In the genomic region with DNA sequence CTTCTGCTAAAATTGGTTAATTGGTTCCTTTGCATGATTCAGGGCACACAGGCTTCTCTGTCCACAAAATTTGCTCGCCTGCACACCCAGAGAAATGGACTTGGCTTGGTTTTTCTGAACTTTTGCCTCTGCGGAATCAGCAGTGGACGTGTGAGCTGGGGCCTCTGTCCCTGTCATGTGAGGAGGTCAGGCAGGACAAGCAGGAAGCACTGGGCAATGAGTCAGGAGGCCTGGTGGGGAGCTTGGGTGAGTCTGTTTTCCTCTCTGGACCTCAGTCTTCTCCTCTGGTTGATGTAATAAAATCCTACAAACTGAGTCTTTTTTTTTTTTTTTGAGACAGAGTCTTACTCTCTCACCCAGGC, we compare ENCODE assay signal across 11 cellular contexts. TPM values are rescaled to one million over a fixed set of nuclear protein-coding genes. Genes with fewer than 3 reads are reported as not detected.
DNase-seq lines count a peak whose midpoint lies in the region; FAIRE-seq and TF ChIP-seq lines count a peak whose summit lies in the region.
"Had no signal": no experiment of that assay in that cellular context is flagged by ENCODE, and none has a peak within 500 bp of the region (broad histone marks: within the 10 kb centered on the region; RNA-seq: fewer than 3 reads in every experiment).

No MANE protein-coding gene starts in this region.

- H3K27ac Mint-ChIP-seq in activated CD4-positive, alpha-beta memory T cell treated with anti-CD3 and anti-CD28 coated beads, Interleukin-2, amount 10 ng/mL, durations not matched to agents 7 days and 5 days = no peak overlapping the region
- H3K27ac Mint-ChIP-seq: activated naive CD8-positive, alpha-beta T cell treated with anti-CD3 and anti-CD28 coated beads for 36 hours had no signal

- POLR2A ChIA-PET in activated CD4-positive, alpha-beta memory T cell treated with anti-CD3 and anti-CD28 coated beads, Interleukin-2, amount 10 ng/mL, durations not matched to agents 7 days and 5 days (lab: Charles Lee) = interaction anchor here (0.6 kb wide), 1 partner anchor 535 kb away, joined by 3 read pairs; no protein-coding TSS in a partner anchor

- H3K9ac ChIP-seq in kidney (ENCODE audit: low read length in 2 of 2) = no peak overlapping the region

- in situ Hi-C loops in brain microvascular endothelial cell (cut with HindIII; ENCODE audit: low pct_ligation_motif_present, low sequenced_read_pairs) = no loop called here

- H3K4me3 ChIP-seq in brain microvascular endothelial cell (ENCODE audit: low read depth, low read length) (no peak overlapping the region), kidney (ENCODE audit: low read length in 2 of 2) (no peak overlapping the region)

- no peaks in the 10 kb centered on the region for H3K27me3 ChIP-seq in brain microvascular endothelial cell (replicated peaks)

- H3K4me1 ChIP-seq in kidney (ENCODE audit: control insufficient read depth in 1 of 2, insufficient read depth in 1 of 2, low read depth in 1 of 2, low read length in 2 of 2) = peaks cover 14 to 19% of the 10 kb centered on the region in 2 donors

- FAIRE-seq in H54 (lab: Jason Lieb, UNC) = no peak
- no peak for FAIRE-seq in kidney (lab: Jason Lieb, UNC)
- FAIRE-seq: GM18507 had no signal

- H3K4me1 Mint-ChIP-seq in activated CD4-positive, alpha-beta memory T cell treated with anti-CD3 and anti-CD28 coated beads, Interleukin-2, amount 10 ng/mL, durations not matched to agents 7 days and 5 days = peaks cover 3% of the 10 kb centered on the region
- H3K4me1 Mint-ChIP-seq: activated naive CD8-positive, alpha-beta T cell treated with anti-CD3 and anti-CD28 coated beads for 36 hours had no signal

- no peak for TF ChIP-seq CTCF in brain microvascular endothelial cell (IDR thresholded peaks at IDR 0.05; ENCODE audit: low read depth, low read length, missing control alignments)
- no peak for TF ChIP-seq CTCF in kidney (IDR thresholded peaks at IDR 0.05; ENCODE audit: borderline replicate concordance, extremely low read depth, insufficient read depth)

- H3K36me3 Mint-ChIP-seq in activated CD4-positive, alpha-beta memory T cell treated with anti-CD3 and anti-CD28 coated beads, Interleukin-2, amount 10 ng/mL, durations not matched to agents 7 days and 5 days (ENCODE audit: low read depth) = no peaks in the 10 kb centered on the region
- H3K36me3 Mint-ChIP-seq: activated naive CD8-positive, alpha-beta T cell treated with anti-CD3 and anti-CD28 coated beads for 36 hours had no signal

- H3K27me3 Mint-ChIP-seq in activated CD4-positive, alpha-beta memory T cell treated with anti-CD3 and anti-CD28 coated beads, Interleukin-2, amount 10 ng/mL, durations not matched to agents 7 days and 5 days = peaks cover 6% of the 10 kb centered on the region

- peak overlapping the region; percentile 87 for H3K27ac ChIP-seq in brain microvascular endothelial cell
- peak overlapping the region; percentile 82 to 84 for H3K27ac ChIP-seq in kidney (ENCODE audit: low read depth in 2 of 2, low read length in 2 of 2)
- H3K27ac ChIP-seq in caudate nucleus (ENCODE audit: low read depth, low read length) = no peak overlapping the region

- H3K4me3 Mint-ChIP-seq in activated CD4-positive, alpha-beta memory T cell treated with anti-CD3 and anti-CD28 coated beads, Interleukin-2, amount 10 ng/mL, durations not matched to agents 7 days and 5 days = no peak overlapping the region
- H3K4me3 Mint-ChIP-seq: activated naive CD8-positive, alpha-beta T cell treated with anti-CD3 and anti-CD28 coated beads for 36 hours had no signal

- DNase-seq in H54 (ENCODE audit: insufficient read length, low spot score) = peak; percentile 68
- peak; percentile 81 for DNase-seq in brain microvascular endothelial cell
- DNase-seq in kidney = peak; percentile 88
- DNase-seq in smooth muscle cell of the brain vasculature (ENCODE audit: low read depth, low spot score) = peak; percentile 46
- no peak for DNase-seq in amniotic stem cell (lab: John Stamatoyannopoulos, UW)
- no peak for DNase-seq in activated CD4-positive, alpha-beta memory T cell treated with anti-CD3 and anti-CD28 coated beads, Interleukin-2, amount 10 ng/mL, durations not matched to agents 7 days and 5 days
- no peak for DNase-seq in caudate nucleus (lab: John Stamatoyannopoulos, UW)
- DNase-seq in NOMO-1 treated with dmso at 0.1 percent for 144 hours (lab: John Stamatoyannopoulos, UW; ENCODE audit: unreplicated experiment) = no peak
- DNase-seq: activated naive CD8-positive, alpha-beta T cell treated with anti-CD3 and anti-CD28 coated beads for 36 hours; RPMI8226 had no signal

- no peak for TF ChIP-seq POLR2A in H54 (IDR thresholded peaks at IDR 0.05; ENCODE audit: low read depth, low read length)

- no peaks in the 10 kb centered on the region for H3K9me3 ChIP-seq in kidney (ENCODE audit: control insufficient read depth in 1 of 2, low read length in 2 of 2)

- intact Hi-C loops in kidney (cut with DNase I) = no loop called here

- no peaks in the 10 kb centered on the region for H3K9me3 Mint-ChIP-seq in activated CD4-positive, alpha-beta memory T cell treated with anti-CD3 and anti-CD28 coated beads, Interleukin-2, amount 10 ng/mL, durations not matched to agents 7 days and 5 days

- CTCF ChIA-PET in activated CD4-positive, alpha-beta memory T cell treated with anti-CD3 and anti-CD28 coated beads, Interleukin-2, amount 10 ng/mL, durations not matched to agents 7 days and 5 days (lab: Charles Lee) = interaction anchor here (0.7 to 1.0 kb wide), 2 partner anchors 14 to 16 kb away, joined by 3 read pairs; no protein-coding TSS in a partner anchor

- no peaks in the 10 kb centered on the region for H3K36me3 ChIP-seq in brain microvascular endothelial cell (replicated peaks)
- no peaks in the 10 kb centered on the region for H3K36me3 ChIP-seq in kidney (ENCODE audit: control insufficient read depth in 1 of 2, insufficient read depth in 2 of 2, low read length in 2 of 2)

RNA-seq across cellular contexts. Expression of gene CELSR1, which starts 10.4 kb away (rescaled TPM):
- total RNA-seq in kidney = 49.9 TPM
- 15.7 TPM for polyA plus RNA-seq in kidney (ENCODE audit: insufficient read depth, low read depth, low replicate concordance)
- under 1 TPM; 0.10 to 0.13 TPM for total RNA-seq in activated CD4-positive, alpha-beta memory T cell treated with anti-CD3 and anti-CD28 coated beads, Interleukin-2, amount 10 ng/mL, durations not matched to agents 7 days and 5 days

Comparison
In these comparisons a context has a peak if more than half of its experiments do, and no peak if none do; other contexts are left out.
1. DNase-seq: peak in H54 (single experiment), brain microvascular endothelial cell (single experiment), kidney (single experiment) and smooth muscle cell of the brain vasculature (single experiment); none in amniotic stem cell (single experiment), activated CD4-positive, alpha-beta memory T cell treated with anti-CD3 and anti-CD28 coated beads, Interleukin-2, amount 10 ng/mL, durations not matched to agents 7 days and 5 days (single experiment), caudate nucleus (0 of 61) and NOMO-1 treated with dmso at 0.1 percent for 144 hours (single experiment).
2. RNA of gene CELSR1, which starts 10.4 kb away (total RNA-seq): 49.9 TPM in kidney (single experiment); 0.10 to 0.13 TPM in activated CD4-positive, alpha-beta memory T cell treated with anti-CD3 and anti-CD28 coated beads, Interleukin-2, amount 10 ng/mL, durations not matched to agents 7 days and 5 days; every median in the first group is over 10 times any median in the second.